ENCODE assay signal across 11 cellular contexts in the genomic region with DNA sequence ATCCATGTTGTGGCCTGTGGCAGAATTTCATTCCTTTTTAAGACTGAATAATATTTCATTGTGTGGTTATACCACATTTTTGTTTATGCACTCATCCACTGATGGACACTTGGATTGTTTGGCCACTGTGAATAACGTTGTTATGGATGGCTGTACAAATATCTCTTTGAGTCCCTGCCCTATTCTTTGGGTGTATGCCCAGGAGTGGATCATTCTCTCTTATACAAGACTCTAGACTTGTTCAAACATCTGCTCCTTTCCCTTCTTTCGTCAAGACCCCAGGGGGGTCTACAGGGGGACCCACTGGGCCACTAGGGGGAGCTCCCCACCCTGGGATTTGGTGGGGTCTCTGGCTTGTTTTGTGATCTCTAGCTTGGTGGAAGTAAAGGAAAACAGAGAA.
A peak's percentile ranks its signal among the peaks of the same experiment; 100 is the strongest.
DNase-seq lines count a peak whose midpoint lies in the region; ATAC-seq, FAIRE-seq and TF ChIP-seq lines count a peak whose summit lies in the region.
"Had no signal": no experiment of that assay in that cellular context is flagged by ENCODE, and none has a peak within 500 bp of the region (broad histone marks: within the 10 kb centered on the region; RNA-seq: fewer than 3 reads in every experiment).

No MANE protein-coding gene starts in this region.

- CTCF ChIA-PET in A549 (lab: Yijun Ruan, JAX) = interaction anchor here (1.4 to 1.8 kb wide), 2 partner anchors 67 to 399 kb away, joined by 4 to 5 read pairs; no protein-coding TSS in a partner anchor
- CTCF ChIA-PET in PC-9 (lab: Charles Lee) = interaction anchor here (1.1 kb wide), 1 partner anchor 399 kb away, joined by 5 read pairs; no protein-coding TSS in a partner anchor

- 20% methylated on average over 2 of the region's 2 CpGs for WGBS in A549 (ENCODE audit: missing lambda C conversion rate)
- 20 to 32% (median 25%) methylated on average over 2 of the region's 2 CpGs for WGBS in stomach, 5 donors

- no peak for FAIRE-seq in A549 (lab: Jason Lieb, UNC)

- TF ChIP-seq RAD21 in A549 (conservative IDR thresholded peaks at IDR 0.05 in 1 of 2, IDR thresholded peaks at IDR 0.05 in 1 of 2) = peak in 1 of 2 experiments; percentile 27; a peak in 2 of 5 replicates

- peak in 1 of 2 experiments; percentile 53 for DNase-seq in A549 (ENCODE audit: low read depth in 1 of 2, low spot score in 1 of 2)
- DNase-seq in GM12865 (ENCODE audit: low read depth) = no peak
- DNase-seq in PC-9 = peak in 1 of 2 experiments; percentile 77
- DNase-seq in fibroblast of the aortic adventitia (ENCODE audit: low read depth) = peak; percentile 91
- DNase-seq in stomach = no peak
- DNase-seq in DMS79 (lab: John Stamatoyannopoulos, UW) = no peak
- DNase-seq in activated T-cell treated with anti-CD3 and anti-CD28 coated beads, Interleukin-2, amount 50 U/mL, for 1 hour = no peak
- DNase-seq in substantia nigra (lab: John Stamatoyannopoulos, UW) = no peak
- DNase-seq: activated naive CD4-positive, alpha-beta T cell; DMS79 treated with DMSO at 0.1 percent for 48 hours had no signal

- no TSS peak for BruUV-seq in PC-9 (replicated peaks; lab: Mats Ljungman, UMichigan)

- no peaks in the 10 kb centered on the region for H3K9me2 ChIP-seq in PC-9 (ENCODE audit: insufficient read depth)

- H3K4me3 ChIP-seq in A549 (no peak overlapping the region), GM12865 (ENCODE audit: low read depth, low read length) (no peak overlapping the region), PC-9 (no peak overlapping the region), fibroblast of the aortic adventitia (ENCODE audit: low read depth, low read length) (no peak overlapping the region), stomach (no peak overlapping the region)

- POLR2A ChIA-PET in A549 (lab: Yijun Ruan, JAX) = no interaction called here
- POLR2A ChIA-PET in PC-9 (lab: Charles Lee; ENCODE audit: unreplicated experiment) = no interaction called here

- H3K4me1 ChIP-seq in A549 (peaks cover 28% of the 10 kb centered on the region), PC-9 (replicated peaks; ENCODE audit: insufficient read depth) (peaks cover 28% of the 10 kb centered on the region), stomach (peaks cover 5 to 15% (median 13%) of the 10 kb centered on the region in 4 donors)

- H3K9me3 ChIP-seq in A549 (peaks cover 14% of the 10 kb centered on the region; the same call in 1 of the 3 replicates), PC-9 (ENCODE audit: insufficient read depth, low read depth) (0 out of 2 replicates have a peak, but pooled peaks cover 10% of the 10 kb centered on the region), stomach (no peaks in the 10 kb centered on the region)

- no peak for TF ChIP-seq POLR2A in A549 (IDR thresholded peaks at IDR 0.05; ENCODE audit: low read length)
- no peak for TF ChIP-seq POLR2A in stomach (IDR thresholded peaks at IDR 0.05)

- H4K20me1 ChIP-seq in PC-9 (ENCODE audit: insufficient read depth) = no peaks in the 10 kb centered on the region

- H3K36me3 ChIP-seq in PC-9 (ENCODE audit: low read depth) = no peaks in the 10 kb centered on the region
- no peaks in the 10 kb centered on the region for H3K36me3 ChIP-seq in stomach

- no peak overlapping the region; a peak in 1 of 6 replicates for H3K27ac ChIP-seq in A549
- H3K27ac ChIP-seq in PC-9 = no peak overlapping the region
- no peak overlapping the region for H3K27ac ChIP-seq in stomach
- H3K27ac ChIP-seq in substantia nigra (ENCODE audit: low read depth, low read length, poor library complexity, severe bottlenecking) = no peak overlapping the region

- ATAC-seq in A549 = peak in 1 of 2 experiments; percentile 16; a peak in 2 of 6 replicates
- ATAC-seq: left lobe of liver had no signal

- intact Hi-C loops in PC-9 (cut with micrococcal nuclease; ENCODE audit: unreplicated experiment) (loop anchor here (1.0 to 5.0 kb wide), 4 partner anchors 65 to 400 kb away; no protein-coding TSS in a partner anchor), stomach (cut with DNase I; ENCODE audit: low total_unique reads) (no loop called here)

- H3K79me2 ChIP-seq in PC-9 (ENCODE audit: low read depth) = no peaks in the 10 kb centered on the region

- no peak overlapping the region for H2AFZ ChIP-seq in PC-9

- no peak for TF ChIP-seq EP300 in A549 (IDR thresholded peaks at IDR 0.05)
- TF ChIP-seq EP300 in stomach (IDR thresholded peaks at IDR 0.05) = no peak

- H3K27me3 ChIP-seq in PC-9 (ENCODE audit: insufficient read depth, low read depth) = no peaks in the 10 kb centered on the region
- H3K27me3 ChIP-seq in stomach = peaks cover 0 to 31% (median 5%) of the 10 kb centered on the region in 3 donors

- H3F3A ChIP-seq in PC-9 (ENCODE audit: insufficient read depth, low read depth) = peaks cover 8% of the 10 kb centered on the region; the same call in 1 of the 2 replicates

- no peak overlapping the region for H3K4me2 ChIP-seq in A549
- H3K4me2 ChIP-seq in PC-9 = no peak overlapping the region

- TF ChIP-seq CTCF in A549 (IDR thresholded peaks at IDR 0.05) = peak; percentile 33
- TF ChIP-seq CTCF in GM12865 (IDR thresholded peaks at IDR 0.05; ENCODE audit: insufficient read depth, low read depth, low read length, missing control alignments) = peak; percentile 58
- peak; percentile 51; the same call in 1 of the 2 replicates for TF ChIP-seq CTCF in PC-9 (conservative IDR thresholded peaks at IDR 0.05)
- peak; percentile 49 for TF ChIP-seq CTCF in fibroblast of the aortic adventitia (IDR thresholded peaks at IDR 0.05; ENCODE audit: insufficient read depth, low read length)
- peak in 1 of 7 experiments; percentile 22 for TF ChIP-seq CTCF in stomach (IDR thresholded peaks at IDR 0.05)

TF ChIP-seq in A549, 52 proteins besides CTCF, POLR2A, EP300 and RAD21:
- no peak for TF ChIP-seq HES2 (IDR thresholded peaks at IDR 0.05)
